In genomic region chr17:56597495-56597990, GRCh38 we compare ENCODE assay signal across 10 cellular contexts. TPM values are rescaled to one million over a fixed set of nuclear protein-coding genes. Genes with fewer than 3 reads are reported as not detected.
DNase-seq lines count a peak whose midpoint lies in the region; ATAC-seq, FAIRE-seq and TF ChIP-seq lines count a peak whose summit lies in the region.
"Had no signal": no experiment of that assay in that cellular context is flagged by ENCODE, and none has a peak within 500 bp of the region (broad histone marks: within the 10 kb centered on the region; RNA-seq: fewer than 3 reads in every experiment).

No MANE protein-coding gene starts in this region.

- in situ Hi-C loops in Panc1 (cut with HindIII; ENCODE audit: low pct_unique_long_range_greater_than_20kb, low sequenced_read_pairs), result no loop called here
- in situ Hi-C loops in HepG2 (cut with HindIII; ENCODE audit: extremely low pct_ligation_motif_present, low pct_unique_long_range_greater_than_20kb), result loop anchor here (5.0 kb wide), 1 partner anchor 185 kb away; no protein-coding TSS in a partner anchor

- intact Hi-C loops in Panc1 (cut with micrococcal nuclease; ENCODE audit: unreplicated experiment) (no loop called here), right cardiac atrium (cut with DNase I) (loop anchor here in 2 of 4 donors (10.0 kb wide), 2 partner anchors 77 to 87 kb away; no protein-coding TSS in a partner anchor), stomach (cut with DNase I; ENCODE audit: low total_unique reads) (loop anchor here (10.0 kb wide), 1 partner anchor 77 kb away; no protein-coding TSS in a partner anchor), HepG2 (cut with micrococcal nuclease; ENCODE audit: unreplicated experiment) (no loop called here)

- H3K9ac ChIP-seq in SK-N-SH (peak overlapping the region; percentile 56; the same call in 1 of the 2 replicates), HepG2 (ENCODE audit: insufficient read depth, low read depth, low read length) (no peak overlapping the region)

- peak overlapping the region in 1 of 2 experiments; percentile 42; a peak in 2 of 4 replicates for H3K27ac ChIP-seq in SK-N-SH (ENCODE audit: low read depth in 2 of 2, low read length in 1 of 2)
- H3K27ac ChIP-seq in Panc1 (ENCODE audit: low read length), result no peak overlapping the region
- no peak overlapping the region for H3K27ac ChIP-seq in right cardiac atrium (ENCODE audit: low read length)
- H3K27ac ChIP-seq in stomach, result no peak overlapping the region
- no peak overlapping the region for H3K27ac ChIP-seq in HepG2 (ENCODE audit: extremely low read length, insufficient read depth, low read length)
- H3K27ac ChIP-seq: pancreas had no signal

- no peak for TF ChIP-seq POLR2A in stomach (IDR thresholded peaks at IDR 0.05)
- TF ChIP-seq POLR2A in HepG2 (IDR thresholded peaks at IDR 0.05; ENCODE audit: insufficient read depth in 1 of 2, low read depth in 2 of 2, low read length in 2 of 2), result no peak
- no peak for TF ChIP-seq POLR2A in GM18505 (IDR thresholded peaks at IDR 0.05; ENCODE audit: borderline replicate concordance, extremely low read depth, insufficient read depth, insufficient read length)

- H3K36me3 ChIP-seq in SK-N-SH (replicated peaks in 1 of 2; ENCODE audit: control insufficient read depth in 1 of 2, insufficient read depth in 2 of 2, low read length in 1 of 2) (no peaks in the 10 kb centered on the region), Panc1 (ENCODE audit: control insufficient read depth, insufficient read depth, low read length) (no peaks in the 10 kb centered on the region), stomach (no peaks in the 10 kb centered on the region), HepG2 (replicated peaks in 1 of 2; ENCODE audit: control insufficient read depth in 1 of 2, insufficient read depth in 2 of 2, low read length in 2 of 2) (no peaks in the 10 kb centered on the region)
- H3K36me3 ChIP-seq: pancreas had no signal

- H3K27me3 ChIP-seq in SK-N-SH (ENCODE audit: insufficient read depth) (no peaks in the 10 kb centered on the region), Panc1 (ENCODE audit: control insufficient read depth, insufficient read depth, low read length) (no peaks in the 10 kb centered on the region; the same call in 1 of the 2 replicates), right cardiac atrium (ENCODE audit: control insufficient read depth, insufficient read depth) (peaks cover 4% of the 10 kb centered on the region), stomach (peaks cover 0 to 97% (median 70%) of the 10 kb centered on the region in 3 donors), HepG2 (ENCODE audit: control insufficient read depth in 1 of 2, insufficient read depth in 2 of 2, low read length in 2 of 2) (peaks cover 25 to 64% of the 10 kb centered on the region in 2 experiments)

- H3K4me1 ChIP-seq in SK-N-SH (ENCODE audit: control insufficient read depth in 1 of 2, insufficient read depth in 2 of 2, low read depth in 1 of 2, low read length in 1 of 2) (peaks cover 5 to 15% of the 10 kb centered on the region in 2 experiments; a peak in 3 of 4 replicates), Panc1 (ENCODE audit: control insufficient read depth, insufficient read depth, low read length) (peaks cover 16% of the 10 kb centered on the region), right cardiac atrium (ENCODE audit: control insufficient read depth, insufficient read depth, low read length) (peaks cover 3% of the 10 kb centered on the region), stomach (peaks cover 46 to 58% (median 53%) of the 10 kb centered on the region in 4 donors), HepG2 (ENCODE audit: insufficient read depth, low read length) (peaks cover 14% of the 10 kb centered on the region; the same call in 1 of the 2 replicates)

- TF ChIP-seq EP300 in SK-N-SH (IDR thresholded peaks at IDR 0.05; ENCODE audit: borderline replicate concordance in 1 of 2, low read depth in 1 of 2, low read length in 1 of 2) (no peak), stomach (IDR thresholded peaks at IDR 0.05) (no peak), HepG2 (IDR thresholded peaks at IDR 0.05; ENCODE audit: low read depth in 2 of 2, low read length in 2 of 2) (no peak), HepG2 (CRISPR knock-in tag; IDR thresholded peaks at IDR 0.05; ENCODE audit: borderline replicate concordance) (no peak)

- TF ChIP-seq CTCF in SK-N-SH (IDR thresholded peaks at IDR 0.05), result no peak
- no peak for TF ChIP-seq CTCF in Panc1 (IDR thresholded peaks at IDR 0.05)
- TF ChIP-seq CTCF in stomach (IDR thresholded peaks at IDR 0.05), result no peak
- TF ChIP-seq CTCF in HepG2 (CRISPR knock-in tag; IDR thresholded peaks at IDR 0.05), result no peak

- H3K4me3 ChIP-seq in SK-N-SH (ENCODE audit: low read depth in 2 of 2, low read length in 1 of 2), result peak overlapping the region; percentile 37 to 46; a peak in 3 of 4 replicates
- H3K4me3 ChIP-seq in Panc1 (ENCODE audit: low read depth in 2 of 2, low read length in 2 of 2), result peak overlapping the region; percentile 36 to 67
- peak overlapping the region; percentile 59 for H3K4me3 ChIP-seq in right cardiac atrium (ENCODE audit: low read length)
- H3K4me3 ChIP-seq in stomach, result peak overlapping the region; percentile 31 to 38 (median 35)
- H3K4me3 ChIP-seq in HepG2 (replicated peaks in 1 of 3; ENCODE audit: insufficient read depth in 1 of 3, low read depth in 2 of 3, low read length in 3 of 3), result no peak overlapping the region

- H3K9me3 ChIP-seq in SK-N-SH, result no peaks in the 10 kb centered on the region
- no peaks in the 10 kb centered on the region for H3K9me3 ChIP-seq in Panc1 (ENCODE audit: control insufficient read depth, insufficient read depth, low read depth, low read length)
- no peaks in the 10 kb centered on the region for H3K9me3 ChIP-seq in right cardiac atrium (ENCODE audit: control insufficient read depth, low read length)
- H3K9me3 ChIP-seq in stomach, result no peaks in the 10 kb centered on the region
- H3K9me3 ChIP-seq in HepG2 (ENCODE audit: low read length), result no peaks in the 10 kb centered on the region
- H3K9me3 ChIP-seq: pancreas had no signal

- BruUV-seq in Panc1 (replicated peaks; lab: Mats Ljungman, UMichigan), result no TSS peak
- no TSS peak for BruUV-seq in HepG2 (replicated peaks; lab: Mats Ljungman, UMichigan)

- H2AFZ ChIP-seq in SK-N-SH (ENCODE audit: low read depth) (peak overlapping the region; percentile 89), HepG2 (ENCODE audit: low read length) (no peak overlapping the region)

- H4K20me1 ChIP-seq in SK-N-SH (ENCODE audit: insufficient read depth) (no peaks in the 10 kb centered on the region), HepG2 (ENCODE audit: insufficient read depth, low read length) (no peaks in the 10 kb centered on the region)

- FAIRE-seq in HepG2 (lab: Jason Lieb, UNC), result no peak
- FAIRE-seq: D721Med, pancreas had no signal

- POLR2A ChIA-PET in SK-N-SH (lab: Yijun Ruan, JAX), result no interaction called here
- POLR2A ChIA-PET in Panc1 (lab: Charles Lee), result no interaction called here
- POLR2A ChIA-PET in HepG2 (lab: Yijun Ruan, JAX), result no interaction called here

- 4% methylated on average over 21 of the region's 41 CpGs for WGBS in SK-N-SH (ENCODE audit: low lambda C conversion rate)
- under 1% methylated on average over 41 of the region's 41 CpGs for WGBS in right cardiac atrium
- WGBS in stomach, 5 donors, result 1 to 6% (median 2%) methylated on average over 13 to 40 of the region's 41 CpGs
- WGBS in HepG2 (ENCODE audit: low lambda C conversion rate), result 35% methylated on average over 23 of the region's 41 CpGs

- DNase-seq in SK-N-SH (peak; percentile 56), Panc1 (ENCODE audit: low read depth, low spot score) (no peak), right cardiac atrium (peak; percentile 21 to 59 (median 56)), stomach (no peak), HepG2 (ENCODE audit: low spot score) (no peak)

- H3K79me2 ChIP-seq in SK-N-SH (ENCODE audit: insufficient read depth), result peaks cover 9% of the 10 kb centered on the region; the same call in 1 of the 2 replicates
- no peaks in the 10 kb centered on the region for H3K79me2 ChIP-seq in HepG2 (ENCODE audit: insufficient read depth, low read length)

- H3K9me2 ChIP-seq in SK-N-SH, result no peaks in the 10 kb centered on the region

- CTCF ChIA-PET in SK-N-SH (lab: Yijun Ruan, JAX), result interaction anchor here (0.8 to 11.7 kb wide), 5 partner anchors 8 to 183 kb away, joined by 3 to 253 read pairs (median 3); no protein-coding TSS in a partner anchor
- CTCF ChIA-PET in Panc1 (lab: Charles Lee), result no interaction called here
- CTCF ChIA-PET in HepG2 (lab: Yijun Ruan, JAX; ENCODE audit: low intra/inter-chr PET ratio, low total read pairs), result no interaction called here

- peaks cover 31% of the 10 kb centered on the region for H3F3A ChIP-seq in SK-N-SH (replicated peaks; ENCODE audit: insufficient read depth)

- no peak for TF ChIP-seq RAD21 in SK-N-SH (IDR thresholded peaks at IDR 0.05; ENCODE audit: low read length)
- TF ChIP-seq RAD21 in HepG2 (CRISPR knock-in tag; IDR thresholded peaks at IDR 0.05), result no peak

- no peak for ATAC-seq in SK-N-SH treated with all-trans-retinoic acid at 6 μM for 48 hours
- ATAC-seq in Panc1, result no peak
- ATAC-seq in right cardiac atrium, result no peak
- no peak for ATAC-seq in GM19455 (IDR thresholded peaks at IDR 0.05; ENCODE audit: unreplicated experiment)
- ATAC-seq in HepG2, result no peak
- no peak for ATAC-seq in GM18505 (IDR thresholded peaks at IDR 0.05; ENCODE audit: unreplicated experiment)
- ATAC-seq: pancreas had no signal

- H3K4me2 ChIP-seq in SK-N-SH, result peak overlapping the region; percentile 64
- H3K4me2 ChIP-seq in HepG2 (ENCODE audit: low read depth, low read length), result no peak overlapping the region

RNA-seq across cellular contexts. Expression of gene NOG, which starts 4.0 kb away (rescaled TPM):
- 3.1 and 3.2 TPM in 2 replicates for polyA plus RNA-seq in SK-N-SH (2012; rRNA removed)
- 1.4 and 2.7 TPM in 2 replicates for polyA plus RNA-seq in SK-N-SH (2012; cell fraction: cytosol; rRNA removed)
- 2.5 and 2.7 TPM in 2 replicates for polyA plus RNA-seq in SK-N-SH (2012; cell fraction: nucleus; rRNA removed)
- total RNA-seq in Panc1 (2021; ENCODE audit: unreplicated experiment), result 9.2 TPM
- polyA plus RNA-seq in Panc1 (2012; ENCODE audit: insufficient read length), result 6.8 TPM
- total RNA-seq in right cardiac atrium, result 1 to 10 TPM in 1 of 4 donors, under 1 TPM in 3; 0.14 to 1.1 (median 0.36) TPM
- polyA plus RNA-seq in right cardiac atrium, result 0.34 TPM
- total RNA-seq in stomach, result 1 to 10 TPM in 1 of 5 donors, not detected in 4; 1.7 TPM
- polyA plus RNA-seq in stomach, result under 1 TPM in 2 of 3 donors, not detected in 1; 0.23 to 0.31 TPM
- not detected in 2 replicates for total RNA-seq in HepG2 (2016; rRNA removed; fragmentation: Illumina TruSeq; extraction: Trizol)
- not detected in 2 replicates for total RNA-seq in HepG2 (2016; cell fraction: cytosol; rRNA removed; fragmentation: Illumina TruSeq; extraction: Trizol; ENCODE audit: low read depth)
- not detected in 2 replicates for total RNA-seq in HepG2 (2016; cell fraction: insoluble cytoplasmic fraction; rRNA removed; fragmentation: Illumina TruSeq; extraction: Trizol)
- not detected in 2 replicates for total RNA-seq in HepG2 (2016; cell fraction: membrane; rRNA removed; fragmentation: Illumina TruSeq; extraction: Trizol)
- not detected in 2 replicates for total RNA-seq in HepG2 (2016; cell fraction: nucleus; rRNA removed; fragmentation: Illumina TruSeq; extraction: Trizol)
- polyA plus RNA-seq in HepG2 (2011; rRNA removed), result not detected in 2 replicates
- polyA plus RNA-seq in HepG2 (2011; cell fraction: cytosol; rRNA removed), result not detected in 2 replicates
- polyA plus RNA-seq in HepG2 (2011; cell fraction: nucleus; rRNA removed), result not detected in 2 replicates
- not detected in 2 replicates for polyA plus RNA-seq in HepG2 (2012)
- not detected in 2 replicates for polyA plus RNA-seq in HepG2 (2016; cell fraction: cytosol; fragmentation: Illumina TruSeq; extraction: Trizol; ENCODE audit: low read depth)
- polyA plus RNA-seq in HepG2 (2016; cell fraction: insoluble cytoplasmic fraction; fragmentation: Illumina TruSeq; extraction: Trizol; ENCODE audit: low read depth), result not detected in 2 replicates
- not detected in 2 replicates for polyA plus RNA-seq in HepG2 (2016; cell fraction: membrane; fragmentation: Illumina TruSeq; extraction: Trizol; ENCODE audit: low read depth)
- not detected in 2 replicates for polyA plus RNA-seq in HepG2 (2016; cell fraction: nucleus; fragmentation: Illumina TruSeq; extraction: Trizol; ENCODE audit: insufficient read depth, low read depth)
- polyA minus RNA-seq in HepG2 (2011; rRNA and poly(A)+ RNA removed; ENCODE audit: low replicate concordance), result 1.9 TPM in 1 of 2 replicates, not detected in the other
- not detected in 2 replicates for polyA minus RNA-seq in HepG2 (2011; cell fraction: cytosol; rRNA and poly(A)+ RNA removed)
- not detected in 2 replicates for polyA minus RNA-seq in HepG2 (2011; cell fraction: nucleus; rRNA and poly(A)+ RNA removed)

Comparison
In these comparisons a context has a peak if more than half of its experiments do, and no peak if none do; other contexts are left out.
1. DNase-seq: peak in SK-N-SH (single experiment) and right cardiac atrium (3 of 3); none in Panc1 (single experiment), stomach (single experiment) and HepG2 (single experiment).
2. H3K4me3 ChIP-seq: peak in SK-N-SH (2 of 2), Panc1 (2 of 2), right cardiac atrium (single experiment) and stomach (4 of 4); none in HepG2 (0 of 3).
3. Of the 25 proteins assayed by ChIP-seq in both HepG2 and SK-N-SH: peak only in HepG2: none; only in SK-N-SH: MAX and NFIC; in both: none; in neither: 23.